ENCODE assay signal across 8 cellular contexts in the genomic region with DNA sequence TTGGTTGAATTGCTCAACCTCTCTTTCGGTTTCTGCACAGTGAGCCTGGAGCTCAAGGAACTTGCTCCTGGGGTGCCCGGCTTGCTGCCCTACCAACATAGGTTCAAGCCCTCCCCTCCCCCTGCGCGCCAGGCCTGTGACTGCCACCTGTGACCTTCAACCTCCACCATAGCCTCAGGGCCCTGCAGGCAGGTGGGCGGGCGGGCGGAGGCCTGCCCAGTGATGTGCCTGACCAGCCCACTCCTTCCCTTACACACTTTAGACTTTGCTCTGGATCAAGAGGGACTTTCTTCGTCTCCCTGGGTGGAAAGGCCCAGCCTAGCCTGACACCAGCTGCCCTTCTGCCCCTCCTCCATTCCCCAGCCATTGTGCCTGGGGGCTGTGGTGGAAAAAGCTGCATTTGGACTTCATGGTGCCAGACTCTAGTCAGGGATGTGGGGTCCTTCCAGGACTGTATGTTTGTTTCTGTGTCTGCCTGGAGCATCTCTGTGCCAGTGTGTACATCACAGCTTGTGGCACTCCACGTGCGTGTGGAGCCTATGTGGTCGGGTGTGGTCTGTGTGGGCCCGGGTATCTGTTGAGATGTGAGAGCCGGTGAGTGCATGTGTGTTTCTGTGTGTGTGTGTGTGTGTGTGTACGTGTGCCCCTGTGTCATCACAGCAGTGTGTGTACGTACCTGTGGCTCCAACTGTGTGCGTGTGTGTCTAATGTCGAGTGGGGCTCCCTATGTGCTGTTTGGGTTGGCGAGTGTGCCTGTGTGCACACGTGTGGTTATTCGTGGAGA. TPM values are rescaled to one million over a fixed set of nuclear protein-coding genes. Genes with fewer than 3 reads are reported as not detected.
DNase-seq lines count a peak whose midpoint lies in the region; ATAC-seq and TF ChIP-seq lines count a peak whose summit lies in the region.

No MANE protein-coding gene starts in this region.

- 0 out of 2 replicates have a peak, but pooled peaks cover 5% of the 10 kb centered on the region for H4K20me1 ChIP-seq in SK-N-SH (ENCODE audit: insufficient read depth)

- no peaks in the 10 kb centered on the region for H3K9me3 Mint-ChIP-seq in activated CD8-positive, alpha-beta T cell treated with anti-CD3 and anti-CD28 coated beads, Interleukin-2, amount 10 ng/mL, durations not matched to agents 7 days and 5 days (ENCODE audit: insufficient read depth)

- CTCF ChIA-PET in activated CD8-positive, alpha-beta T cell treated with anti-CD3 and anti-CD28 coated beads, Interleukin-2, amount 10 ng/mL, durations not matched to agents 7 days and 5 days (lab: Charles Lee), result interaction anchor here (1.5 to 2.3 kb wide), 3 partner anchors 25 to 55 kb away, joined by 5 to 12 read pairs (median 11); no protein-coding TSS in a partner anchor
- CTCF ChIA-PET in SK-N-SH (lab: Yijun Ruan, JAX), result interaction anchor here (0.8 to 4.6 kb wide), 7 partner anchors 10 to 235 kb away, joined by 3 to 23 read pairs (median 3); a partner anchor contains a TSS

- H3K4me3 ChIP-seq in neutrophil (ENCODE audit: low read depth in 1 of 2, low read length in 1 of 2), result peak overlapping the region; percentile 83 to 89
- H3K4me3 ChIP-seq in SK-N-SH (ENCODE audit: low read depth in 2 of 2, low read length in 1 of 2), result no peak overlapping the region

- no peaks in the 10 kb centered on the region for H3K9me3 ChIP-seq in neutrophil
- no peaks in the 10 kb centered on the region for H3K9me3 ChIP-seq in SK-N-SH

- H3K4me3 Mint-ChIP-seq in activated CD8-positive, alpha-beta T cell treated with anti-CD3 and anti-CD28 coated beads, Interleukin-2, amount 10 ng/mL, durations not matched to agents 7 days and 5 days, result no peak overlapping the region

- ATAC-seq in GM18505 (IDR thresholded peaks at IDR 0.05; ENCODE audit: unreplicated experiment), result no peak
- ATAC-seq in HG02981 (IDR thresholded peaks at IDR 0.05; ENCODE audit: unreplicated experiment), result peak; percentile 39
- ATAC-seq in activated CD8-positive, alpha-beta T cell treated with anti-CD3 and anti-CD28 coated beads, Interleukin-2, amount 10 ng/mL, durations not matched to agents 7 days and 5 days, result peak; percentile 19

- TF ChIP-seq CTCF in neutrophil (IDR thresholded peaks at IDR 0.05) (no peak), SK-N-SH (IDR thresholded peaks at IDR 0.05) (no peak)

- H3K4me1 Mint-ChIP-seq in activated CD8-positive, alpha-beta T cell treated with anti-CD3 and anti-CD28 coated beads, Interleukin-2, amount 10 ng/mL, durations not matched to agents 7 days and 5 days (ENCODE audit: low read depth), result peaks cover 54% of the 10 kb centered on the region

- DNase-seq in activated CD8-positive, alpha-beta T cell treated with anti-CD3 and anti-CD28 coated beads, Interleukin-2, amount 10 ng/mL, durations not matched to agents 7 days and 5 days, result peak; percentile 56
- DNase-seq in SK-N-SH (no peak), NCI-H2196 (lab: John Stamatoyannopoulos, UW; ENCODE audit: unreplicated experiment) (no peak), NCI-H345 (lab: John Stamatoyannopoulos, UW) (no peak)
- DNase-seq in activated effector memory CD4-positive, alpha-beta T cell treated with anti-CD3 and anti-CD28 coated beads, Interleukin-2, amount 50 U/mL, for 16 hours, result no peak

- H3K36me3 ChIP-seq in neutrophil (peaks cover 60% of the 10 kb centered on the region), SK-N-SH (replicated peaks in 1 of 2; ENCODE audit: control insufficient read depth in 1 of 2, insufficient read depth in 2 of 2, low read length in 1 of 2) (no peaks in the 10 kb centered on the region)

- POLR2A ChIA-PET in activated CD8-positive, alpha-beta T cell treated with anti-CD3 and anti-CD28 coated beads, Interleukin-2, amount 10 ng/mL, durations not matched to agents 7 days and 5 days (lab: Charles Lee), result no interaction called here
- POLR2A ChIA-PET in SK-N-SH (lab: Yijun Ruan, JAX), result no interaction called here

- no peak overlapping the region for H3K9ac ChIP-seq in SK-N-SH

- no peaks in the 10 kb centered on the region for H3K27me3 ChIP-seq in neutrophil
- H3K27me3 ChIP-seq in SK-N-SH (ENCODE audit: insufficient read depth), result no peaks in the 10 kb centered on the region

- H3K79me2 ChIP-seq in SK-N-SH (ENCODE audit: insufficient read depth), result no peaks in the 10 kb centered on the region

- H3K4me1 ChIP-seq in neutrophil (ENCODE audit: control insufficient read depth in 1 of 2, insufficient read depth in 1 of 2, low read depth in 1 of 2, low read length in 1 of 2) (peaks cover 100% of the 10 kb centered on the region in 2 experiments), SK-N-SH (ENCODE audit: control insufficient read depth in 1 of 2, insufficient read depth in 2 of 2, low read depth in 1 of 2, low read length in 1 of 2) (peaks cover 0 to 61% of the 10 kb centered on the region in 2 experiments; a peak in 1 of 4 replicates)

- H3K27ac ChIP-seq in neutrophil (peak overlapping the region; percentile 99), SK-N-SH (ENCODE audit: low read depth in 2 of 2, low read length in 1 of 2) (no peak overlapping the region; a peak in 1 of 4 replicates)

- H3K9me2 ChIP-seq in SK-N-SH, result no peaks in the 10 kb centered on the region

- H3K36me3 Mint-ChIP-seq in activated CD8-positive, alpha-beta T cell treated with anti-CD3 and anti-CD28 coated beads, Interleukin-2, amount 10 ng/mL, durations not matched to agents 7 days and 5 days (ENCODE audit: low read depth), result no peaks in the 10 kb centered on the region

- 92% methylated on average over 13 of the region's 20 CpGs for WGBS in SK-N-SH (ENCODE audit: low lambda C conversion rate)

- H3F3A ChIP-seq in SK-N-SH (replicated peaks; ENCODE audit: insufficient read depth), result no peaks in the 10 kb centered on the region

- peak; percentile 40 for TF ChIP-seq POLR2A in GM18505 (IDR thresholded peaks at IDR 0.05; ENCODE audit: borderline replicate concordance, extremely low read depth, insufficient read depth, insufficient read length)

- no peak for TF ChIP-seq EP300 in SK-N-SH (IDR thresholded peaks at IDR 0.05; ENCODE audit: borderline replicate concordance in 1 of 2, low read depth in 1 of 2, low read length in 1 of 2)

- H3K4me2 ChIP-seq in SK-N-SH, result no peak overlapping the region

- no peak overlapping the region for H2AFZ ChIP-seq in SK-N-SH (ENCODE audit: low read depth)

- no peaks in the 10 kb centered on the region for H3K27me3 Mint-ChIP-seq in activated CD8-positive, alpha-beta T cell treated with anti-CD3 and anti-CD28 coated beads, Interleukin-2, amount 10 ng/mL, durations not matched to agents 7 days and 5 days (ENCODE audit: low read depth)

- no peak for TF ChIP-seq RAD21 in SK-N-SH (IDR thresholded peaks at IDR 0.05; ENCODE audit: low read length)

- peak overlapping the region; percentile 49 for H3K27ac Mint-ChIP-seq in activated CD8-positive, alpha-beta T cell treated with anti-CD3 and anti-CD28 coated beads, Interleukin-2, amount 10 ng/mL, durations not matched to agents 7 days and 5 days

TF ChIP-seq in SK-N-SH, 30 proteins besides CTCF, POLR2A, EP300 and RAD21:
- no peak for TF ChIP-seq FOXM1 (IDR thresholded peaks at IDR 0.05; ENCODE audit: low read depth)
- no peak for TF ChIP-seq GATA2 (CRISPR knock-in tag; IDR thresholded peaks at IDR 0.05)
- TF ChIP-seq FOSL2 (IDR thresholded peaks at IDR 0.05; ENCODE audit: borderline replicate concordance, low read depth), result no peak
- TF ChIP-seq MXI1 (IDR thresholded peaks at IDR 0.05; ENCODE audit: low read depth, low read length), result no peak
- TF ChIP-seq NRF1 (IDR thresholded peaks at IDR 0.05; ENCODE audit: low read depth, low read length), result no peak
- no peak for TF ChIP-seq RCOR1 (IDR thresholded peaks at IDR 0.05; ENCODE audit: low read length)
- no peak for TF ChIP-seq JUND (IDR thresholded peaks at IDR 0.05)
- TF ChIP-seq CHD2 (IDR thresholded peaks at IDR 0.05; ENCODE audit: low read length, partially characterized antibody), result no peak
- TF ChIP-seq YY1 (IDR thresholded peaks at IDR 0.05; ENCODE audit: low read depth), result no peak
- no peak for TF ChIP-seq FOXJ3 (CRISPR knock-in tag; IDR thresholded peaks at IDR 0.05)
- TF ChIP-seq TEAD4 (IDR thresholded peaks at IDR 0.05; ENCODE audit: borderline replicate concordance, insufficient read depth), result no peak
- no peak for TF ChIP-seq EZH2phosphoT487 (IDR thresholded peaks at IDR 0.05; ENCODE audit: borderline replicate concordance, low read depth)
- TF ChIP-seq POLR2AphosphoS5 (IDR thresholded peaks at IDR 0.05; ENCODE audit: low read depth, low read length), result no peak
- no peak for TF ChIP-seq ELF1 (IDR thresholded peaks at IDR 0.05)
- no peak for TF ChIP-seq TAF1 (IDR thresholded peaks at IDR 0.05; ENCODE audit: borderline replicate concordance, low read depth, low read length)

RNA-seq across cellular contexts. Expression of a gene that starts 9.5 kb away (rescaled TPM):
- 10 to 100 TPM; 19.5 to 20.5 TPM for total RNA-seq in activated CD8-positive, alpha-beta T cell treated with anti-CD3 and anti-CD28 coated beads, Interleukin-2, amount 10 ng/mL, durations not matched to agents 7 days and 5 days
- 24.5 and 29.0 TPM in 2 replicates for polyA plus RNA-seq in SK-N-SH (2012; rRNA removed)
- polyA plus RNA-seq in SK-N-SH (2012; cell fraction: cytosol; rRNA removed), result 14.3 and 19.6 TPM in 2 replicates
- 28.9 and 32.1 TPM in 2 replicates for polyA plus RNA-seq in SK-N-SH (2012; cell fraction: nucleus; rRNA removed)

RNA-seq across cellular contexts. Expression of a gene that starts 40.3 kb away (rescaled TPM):
- total RNA-seq in activated CD8-positive, alpha-beta T cell treated with anti-CD3 and anti-CD28 coated beads, Interleukin-2, amount 10 ng/mL, durations not matched to agents 7 days and 5 days, result 10 to 100 TPM; 31.7 to 32.3 TPM
- polyA plus RNA-seq in SK-N-SH (2012; rRNA removed), result 13.8 and 22.9 TPM in 2 replicates
- polyA plus RNA-seq in SK-N-SH (2012; cell fraction: cytosol; rRNA removed), result 13.3 and 17.1 TPM in 2 replicates
- polyA plus RNA-seq in SK-N-SH (2012; cell fraction: nucleus; rRNA removed), result 11.7 and 14.6 TPM in 2 replicates

Comparison
In these comparisons a context has a peak if more than half of its experiments do, and no peak if none do; other contexts are left out.
1. H3K4me3 ChIP-seq: peak in neutrophil (2 of 2); none in SK-N-SH (0 of 2).